ENCODE assay signal across 8 cellular contexts in the genomic region with DNA sequence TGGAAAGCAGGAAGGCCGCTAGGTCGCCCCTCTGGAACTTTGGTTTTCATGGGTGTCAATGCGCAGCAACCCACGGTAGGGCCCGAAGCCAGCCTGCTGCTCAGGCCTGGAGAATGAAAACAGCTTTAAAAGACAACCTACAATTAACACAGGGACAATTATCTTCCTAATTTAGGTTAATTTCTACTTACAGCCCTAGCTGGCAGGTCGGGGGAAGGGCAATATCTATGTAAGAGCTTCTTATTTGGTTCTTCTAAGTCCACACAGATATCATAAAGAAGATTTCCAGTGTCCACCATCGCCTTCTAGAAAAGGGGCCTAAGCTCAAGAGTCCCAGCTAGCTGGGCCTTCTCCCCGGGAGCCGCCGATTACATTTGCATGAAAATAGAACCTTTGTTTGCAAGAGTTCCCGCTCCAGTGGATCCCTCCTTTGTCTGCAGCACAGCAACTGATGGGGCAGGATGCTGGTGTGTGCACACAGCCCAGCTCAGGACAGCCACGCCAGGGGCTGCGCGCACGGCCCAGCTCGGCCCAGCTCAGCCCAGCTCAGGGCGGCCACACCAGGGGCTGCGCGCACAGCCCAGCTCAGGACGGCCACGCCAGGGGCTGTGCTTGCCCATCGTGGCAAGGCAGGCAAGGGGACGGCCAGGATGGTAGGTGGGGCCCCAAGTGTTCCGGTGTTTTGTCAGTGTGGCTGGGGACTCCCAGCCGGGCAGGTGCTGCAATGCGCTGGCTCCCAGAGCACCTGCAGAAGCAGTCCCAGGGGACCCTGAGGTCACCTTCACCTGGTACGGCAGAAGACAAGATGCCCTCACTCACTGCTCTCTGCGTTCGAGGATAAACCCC.
A peak's percentile ranks its signal among the peaks of the same experiment; 100 is the strongest.
DNase-seq lines count a peak whose midpoint lies in the region; ATAC-seq and TF ChIP-seq lines count a peak whose summit lies in the region.

No MANE protein-coding gene starts in this region.

- no peaks in the 10 kb centered on the region for H3K9me3 Mint-ChIP-seq in activated naive CD8-positive, alpha-beta T cell treated with anti-CD3 and anti-CD28 coated beads, Interleukin-2, amount 10 ng/mL, durations not matched to agents 7 days and 5 days
- no peaks in the 10 kb centered on the region for H3K9me3 Mint-ChIP-seq in activated naive CD8-positive, alpha-beta T cell treated with anti-CD3 and anti-CD28 coated beads, Interleukin-2, amount 50 U/mL, for 24 hours
- H3K9me3 Mint-ChIP-seq in endodermal cell = no peaks in the 10 kb centered on the region

- no peak for ATAC-seq in activated naive CD8-positive, alpha-beta T cell treated with anti-CD3 and anti-CD28 coated beads, Interleukin-2, amount 10 ng/mL, durations not matched to agents 7 days and 5 days (ENCODE audit: low read depth)
- ATAC-seq in activated naive CD8-positive, alpha-beta T cell treated with anti-CD3 and anti-CD28 coated beads, Interleukin-2, amount 50 U/mL, for 24 hours = no peak
- ATAC-seq in HG03460 (IDR thresholded peaks at IDR 0.05; ENCODE audit: unreplicated experiment) (no peak), HG03571 (IDR thresholded peaks at IDR 0.05; ENCODE audit: unreplicated experiment) (no peak)

- no peaks in the 10 kb centered on the region for H3K27me3 Mint-ChIP-seq in activated naive CD8-positive, alpha-beta T cell treated with anti-CD3 and anti-CD28 coated beads, Interleukin-2, amount 10 ng/mL, durations not matched to agents 7 days and 5 days
- peaks cover 14% of the 10 kb centered on the region for H3K27me3 Mint-ChIP-seq in activated naive CD8-positive, alpha-beta T cell treated with anti-CD3 and anti-CD28 coated beads, Interleukin-2, amount 50 U/mL, for 24 hours
- no peaks in the 10 kb centered on the region for H3K27me3 Mint-ChIP-seq in endodermal cell (ENCODE audit: insufficient read depth)

- H3K9me3 ChIP-seq in endodermal cell (ENCODE audit: control insufficient read depth, low read length) = no peaks in the 10 kb centered on the region
- H3K9me3 ChIP-seq in muscle layer of colon (ENCODE audit: low read length) = no peaks in the 10 kb centered on the region
- no peaks in the 10 kb centered on the region for H3K9me3 ChIP-seq in vagina

- H3K4me3 ChIP-seq in endodermal cell (ENCODE audit: low read length) (no peak overlapping the region), muscle layer of colon (ENCODE audit: low read depth in 1 of 2, low read length in 2 of 2) (no peak overlapping the region), vagina (no peak overlapping the region)

- H3K27ac Mint-ChIP-seq in activated naive CD8-positive, alpha-beta T cell treated with anti-CD3 and anti-CD28 coated beads, Interleukin-2, amount 10 ng/mL, durations not matched to agents 7 days and 5 days = no peak overlapping the region
- no peak overlapping the region for H3K27ac Mint-ChIP-seq in activated naive CD8-positive, alpha-beta T cell treated with anti-CD3 and anti-CD28 coated beads, Interleukin-2, amount 50 U/mL, for 24 hours
- H3K27ac Mint-ChIP-seq in endodermal cell = peak overlapping the region; percentile 83

- 45 to 52% methylated on average over 16 to 29 of the region's 29 CpGs for WGBS in endodermal cell (ENCODE audit: insufficient coverage in 1 of 2, insufficient read length in 1 of 2), 2 experiments

- H3K36me3 ChIP-seq in endodermal cell (ENCODE audit: control insufficient read depth, insufficient read depth, low read length) (no peaks in the 10 kb centered on the region), muscle layer of colon (ENCODE audit: insufficient read depth, low read length) (no peaks in the 10 kb centered on the region), vagina (no peaks in the 10 kb centered on the region)

- peak overlapping the region; percentile 96 for H3K27ac ChIP-seq in endodermal cell (ENCODE audit: low read depth, low read length)
- peak overlapping the region; percentile 55 for H3K27ac ChIP-seq in muscle layer of colon (ENCODE audit: low read depth, low read length)
- peak overlapping the region; percentile 60 for H3K27ac ChIP-seq in vagina

- DNase-seq in activated naive CD8-positive, alpha-beta T cell treated with anti-CD3 and anti-CD28 coated beads, Interleukin-2, amount 10 ng/mL, durations not matched to agents 7 days and 5 days = peak; percentile 26
- DNase-seq in activated naive CD8-positive, alpha-beta T cell treated with anti-CD3 and anti-CD28 coated beads, Interleukin-2, amount 50 U/mL, for 24 hours = no peak
- DNase-seq in endodermal cell (peak; percentile 91), vagina (ENCODE audit: extremely low spot score in 2 of 2) (no peak), activated gamma-delta T cell treated with Interleukin-2 at 50 U/mL for 16 hours (no peak)

- H3K4me3 Mint-ChIP-seq in activated naive CD8-positive, alpha-beta T cell treated with anti-CD3 and anti-CD28 coated beads, Interleukin-2, amount 10 ng/mL, durations not matched to agents 7 days and 5 days = no peak overlapping the region
- H3K4me3 Mint-ChIP-seq in activated naive CD8-positive, alpha-beta T cell treated with anti-CD3 and anti-CD28 coated beads, Interleukin-2, amount 50 U/mL, for 24 hours = no peak overlapping the region
- H3K4me3 Mint-ChIP-seq in endodermal cell = no peak overlapping the region

- H3K27me3 ChIP-seq in endodermal cell (ENCODE audit: control insufficient read depth, insufficient read depth, low read length, poor library complexity, severe bottlenecking) (no peaks in the 10 kb centered on the region), muscle layer of colon (ENCODE audit: control insufficient read depth in 1 of 2, insufficient read depth in 2 of 2, low read length in 2 of 2) (no peaks in the 10 kb centered on the region), vagina (no peaks in the 10 kb centered on the region)

- peaks cover 9% of the 10 kb centered on the region for H3K36me3 Mint-ChIP-seq in activated naive CD8-positive, alpha-beta T cell treated with anti-CD3 and anti-CD28 coated beads, Interleukin-2, amount 10 ng/mL, durations not matched to agents 7 days and 5 days
- no peaks in the 10 kb centered on the region for H3K36me3 Mint-ChIP-seq in activated naive CD8-positive, alpha-beta T cell treated with anti-CD3 and anti-CD28 coated beads, Interleukin-2, amount 50 U/mL, for 24 hours (ENCODE audit: low read depth)
- no peaks in the 10 kb centered on the region for H3K36me3 Mint-ChIP-seq in endodermal cell (ENCODE audit: low read depth)

- H3K4me1 ChIP-seq in endodermal cell (ENCODE audit: control insufficient read depth, insufficient read depth, low read length) (peaks cover 20% of the 10 kb centered on the region), muscle layer of colon (ENCODE audit: insufficient read depth, low read length) (peaks cover 92% of the 10 kb centered on the region), vagina (peaks cover 74% of the 10 kb centered on the region)

- H3K9ac ChIP-seq in endodermal cell (ENCODE audit: extremely low read depth, low read length, poor library complexity, severe bottlenecking) (no peak overlapping the region), muscle layer of colon (ENCODE audit: low read length) (no peak overlapping the region)

- TF ChIP-seq POLR2A in vagina (IDR thresholded peaks at IDR 0.05) = no peak

- intact Hi-C loops in vagina (cut with DNase I) = no loop called here

- peaks cover 60% of the 10 kb centered on the region for H3K4me1 Mint-ChIP-seq in activated naive CD8-positive, alpha-beta T cell treated with anti-CD3 and anti-CD28 coated beads, Interleukin-2, amount 10 ng/mL, durations not matched to agents 7 days and 5 days
- H3K4me1 Mint-ChIP-seq in activated naive CD8-positive, alpha-beta T cell treated with anti-CD3 and anti-CD28 coated beads, Interleukin-2, amount 50 U/mL, for 24 hours = peaks cover 79% of the 10 kb centered on the region
- H3K4me1 Mint-ChIP-seq in endodermal cell = peaks cover 57% of the 10 kb centered on the region

- TF ChIP-seq CTCF in endodermal cell (conservative IDR thresholded peaks at IDR 0.05) = no peak
- TF ChIP-seq CTCF in vagina (IDR thresholded peaks at IDR 0.05) = no peak

- POLR2A ChIA-PET in activated naive CD8-positive, alpha-beta T cell treated with anti-CD3 and anti-CD28 coated beads, Interleukin-2, amount 10 ng/mL, durations not matched to agents 7 days and 5 days (lab: Charles Lee) = interaction anchor here (0.9 to 1.2 kb wide), 2 partner anchors 30 to 109 kb away, joined by 3 to 5 read pairs; a partner anchor contains a TSS

Comparison
In these comparisons a context has a peak if more than half of its experiments do, and no peak if none do; other contexts are left out.
1. DNase-seq: peak in activated naive CD8-positive, alpha-beta T cell treated with anti-CD3 and anti-CD28 coated beads, Interleukin-2, amount 10 ng/mL, durations not matched to agents 7 days and 5 days (single experiment) and endodermal cell (single experiment); none in activated naive CD8-positive, alpha-beta T cell treated with anti-CD3 and anti-CD28 coated beads, Interleukin-2, amount 50 U/mL, for 24 hours (single experiment), vagina (0 of 2) and activated gamma-delta T cell treated with Interleukin-2 at 50 U/mL for 16 hours (single experiment).
2. Peak in every context shown above with its lines, with median percentiles within 50 percentile points of each other: H3K27ac ChIP-seq.